In the genomic region with DNA sequence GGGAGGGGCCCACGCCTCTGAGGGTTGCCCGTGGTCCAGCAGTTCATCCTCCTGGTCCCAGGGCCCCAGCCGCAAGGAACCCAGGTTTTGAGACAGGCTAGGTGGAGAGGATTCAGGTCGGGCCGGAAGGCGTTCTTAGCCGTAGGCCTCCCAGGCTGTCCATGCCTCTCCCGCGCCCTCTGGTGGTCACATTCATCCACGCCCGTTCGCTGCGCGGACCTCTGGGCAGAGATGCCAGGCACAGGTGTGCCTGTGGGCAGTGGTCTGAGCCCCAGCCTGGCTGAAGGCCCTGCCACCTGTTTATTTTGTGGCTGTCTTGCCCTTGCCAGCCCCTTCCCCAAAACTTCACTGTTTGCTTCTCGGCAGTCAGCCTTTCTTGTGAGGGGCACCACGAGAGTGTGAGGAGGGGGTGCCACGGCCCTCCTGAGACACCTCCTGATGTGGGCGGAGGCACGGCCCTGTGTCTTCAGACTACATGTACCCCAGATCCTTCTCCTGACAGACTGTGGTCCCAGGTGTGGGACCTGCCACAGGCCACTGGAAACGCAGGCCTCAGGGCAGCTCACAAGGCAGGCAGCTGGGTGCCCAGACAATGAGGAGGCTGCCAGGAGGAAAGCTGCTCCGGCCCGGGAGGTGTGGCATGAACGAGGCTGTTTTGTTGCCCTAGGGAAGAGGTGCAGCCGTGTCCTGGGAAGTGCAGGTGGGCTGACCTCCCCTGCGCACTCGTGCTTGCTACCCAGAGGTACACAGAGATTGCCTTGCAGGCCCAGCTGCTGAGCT, we compare ENCODE assay signal across 8 cellular contexts. TPM values are rescaled to one million over a fixed set of nuclear protein-coding genes. Genes with fewer than 3 reads are reported as not detected.
A peak's percentile ranks its signal among the peaks of the same experiment; 100 is the strongest.
DNase-seq lines count a peak whose midpoint lies in the region; ATAC-seq and TF ChIP-seq lines count a peak whose summit lies in the region.

No MANE protein-coding gene starts in this region.

- H3K27ac ChIP-seq in WERI-Rb-1, result no peak overlapping the region

- peaks cover 41% of the 10 kb centered on the region for H3K4me1 Mint-ChIP-seq in brain

- no peaks in the 10 kb centered on the region for H3K27me3 ChIP-seq in WERI-Rb-1 (ENCODE audit: insufficient read depth, low read depth, severe bottlenecking)

- H3K9me3 Mint-ChIP-seq in brain, result no peaks in the 10 kb centered on the region

- TF ChIP-seq CTCF in WERI-Rb-1 (IDR thresholded peaks at IDR 0.05; ENCODE audit: low read depth, low read length), result peak; percentile 100
- TF ChIP-seq CTCF in brain (conservative IDR thresholded peaks at IDR 0.05), result peak; percentile 89 to 94

- ATAC-seq in GM21619 (IDR thresholded peaks at IDR 0.05; ENCODE audit: unreplicated experiment), result no peak

- peaks cover 5% of the 10 kb centered on the region for H3K27me3 Mint-ChIP-seq in brain

- H3K36me3 Mint-ChIP-seq in brain, result peaks cover 30% of the 10 kb centered on the region

- no peak overlapping the region for H3K4me3 ChIP-seq in WERI-Rb-1 (ENCODE audit: low read depth, low read length)

- H3K27ac Mint-ChIP-seq in brain, result peak overlapping the region in 4 of 5 experiments; percentile 55 to 74 (median 64)

- H3K9me3 ChIP-seq in WERI-Rb-1 (ENCODE audit: severe bottlenecking), result no peaks in the 10 kb centered on the region

- DNase-seq in SHP77 (lab: John Stamatoyannopoulos, UW) (peak; percentile 29 to 30), SHP77 treated with DMSO at 0.1 percent for 48 hours (lab: John Stamatoyannopoulos, UW) (no peak), NCI-H1694 treated with DMSO at 0.1 percent for 48 hours (lab: John Stamatoyannopoulos, UW) (peak; percentile 36), WERI-Rb-1 (peak; percentile 90), iris pigment epithelial cell (ENCODE audit: low read depth) (peak; percentile 65)
- peak; percentile 77 to 83 for DNase-seq in stimulated activated CD4-positive, alpha-beta T cell treated with anti-CD3 and anti-CD28 coated beads, Interleukin-15, amount 100 ng/mL, for 1 hour (ENCODE audit: low read depth in 1 of 2, low spot score in 1 of 2)

- H3K36me3 ChIP-seq in WERI-Rb-1, result peaks cover 44% of the 10 kb centered on the region

- peak overlapping the region in 2 of 5 experiments; percentile 2 to 13 for H3K4me3 Mint-ChIP-seq in brain

RNA-seq across cellular contexts. Expression of a gene that starts 5.0 kb away (rescaled TPM):
- polyA plus RNA-seq in brain (ENCODE audit: insufficient read depth, low read depth, low replicate concordance), result 2.7 TPM

RNA-seq across cellular contexts. Expression of a gene that starts 54.2 kb away (rescaled TPM):
- polyA plus RNA-seq in brain (ENCODE audit: insufficient read depth, low read depth, low replicate concordance), result not detected
